1 cellular context compared by ENCODE assay signal in the genomic region with DNA sequence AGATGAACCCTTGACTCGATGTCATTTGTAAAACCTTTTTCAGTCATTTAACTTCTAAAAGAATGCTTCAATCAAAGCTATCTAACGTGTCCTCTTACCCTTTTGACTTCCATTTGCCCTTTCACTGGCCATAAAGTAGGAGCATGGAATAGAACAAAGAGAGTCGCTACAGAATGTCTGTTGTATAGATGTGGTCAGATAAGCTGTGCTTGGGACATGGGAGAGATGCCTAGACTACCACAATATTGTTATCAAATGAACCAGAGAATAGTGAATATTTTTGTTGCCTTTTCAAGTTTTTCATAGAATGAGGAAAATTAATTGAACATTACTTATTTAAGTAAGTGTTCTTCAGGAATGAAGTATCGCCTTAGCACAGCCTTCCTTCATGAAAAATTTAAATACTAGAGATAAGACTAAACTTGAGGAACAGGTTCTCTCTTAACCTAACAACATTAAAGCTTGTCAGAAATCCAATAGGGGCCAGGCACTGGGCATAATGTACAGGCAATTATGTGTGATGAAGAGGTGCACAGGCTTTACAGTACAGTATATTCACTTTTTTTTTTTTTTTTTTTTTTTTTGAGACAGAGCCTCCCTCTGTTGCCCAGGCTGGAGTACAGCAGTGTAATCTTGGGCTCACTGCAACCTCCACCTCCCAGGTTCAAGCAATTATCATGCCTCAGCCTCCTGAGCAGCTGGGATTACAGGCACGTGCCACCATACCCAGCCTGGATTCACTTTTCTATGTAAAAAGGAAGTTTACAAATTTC.
TF ChIP-seq lines count a peak whose summit lies in the region.

No MANE protein-coding gene starts in this region.

TF ChIP-seq in SK-N-SH treated with all-trans-retinoic acid at 6 μM for 48 hours, 23 proteins besides CTCF, POLR2A, EP300 and RAD21 (continued from another document):
- TF ChIP-seq, protein P1, sequence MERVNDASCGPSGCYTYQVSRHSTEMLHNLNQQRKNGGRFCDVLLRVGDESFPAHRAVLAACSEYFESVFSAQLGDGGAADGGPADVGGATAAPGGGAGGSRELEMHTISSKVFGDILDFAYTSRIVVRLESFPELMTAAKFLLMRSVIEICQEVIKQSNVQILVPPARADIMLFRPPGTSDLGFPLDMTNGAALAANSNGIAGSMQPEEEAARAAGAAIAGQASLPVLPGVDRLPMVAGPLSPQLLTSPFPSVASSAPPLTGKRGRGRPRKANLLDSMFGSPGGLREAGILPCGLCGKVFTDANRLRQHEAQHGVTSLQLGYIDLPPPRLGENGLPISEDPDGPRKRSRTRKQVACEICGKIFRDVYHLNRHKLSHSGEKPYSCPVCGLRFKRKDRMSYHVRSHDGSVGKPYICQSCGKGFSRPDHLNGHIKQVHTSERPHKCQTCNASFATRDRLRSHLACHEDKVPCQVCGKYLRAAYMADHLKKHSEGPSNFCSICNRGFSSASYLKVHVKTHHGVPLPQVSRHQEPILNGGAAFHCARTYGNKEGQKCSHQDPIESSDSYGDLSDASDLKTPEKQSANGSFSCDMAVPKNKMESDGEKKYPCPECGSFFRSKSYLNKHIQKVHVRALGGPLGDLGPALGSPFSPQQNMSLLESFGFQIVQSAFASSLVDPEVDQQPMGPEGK (CRISPR knock-in tag; IDR thresholded peaks at IDR 0.05; ENCODE audit: borderline replicate concordance), result no peak
- no peak for TF ChIP-seq TCF4 (CRISPR knock-in tag; IDR thresholded peaks at IDR 0.05; ENCODE audit: borderline replicate concordance)
- no peak for TF ChIP-seq ISL1 (CRISPR knock-in tag; IDR thresholded peaks at IDR 0.05)
